ENCODE assay signal across 8 cellular contexts in the genomic region with DNA sequence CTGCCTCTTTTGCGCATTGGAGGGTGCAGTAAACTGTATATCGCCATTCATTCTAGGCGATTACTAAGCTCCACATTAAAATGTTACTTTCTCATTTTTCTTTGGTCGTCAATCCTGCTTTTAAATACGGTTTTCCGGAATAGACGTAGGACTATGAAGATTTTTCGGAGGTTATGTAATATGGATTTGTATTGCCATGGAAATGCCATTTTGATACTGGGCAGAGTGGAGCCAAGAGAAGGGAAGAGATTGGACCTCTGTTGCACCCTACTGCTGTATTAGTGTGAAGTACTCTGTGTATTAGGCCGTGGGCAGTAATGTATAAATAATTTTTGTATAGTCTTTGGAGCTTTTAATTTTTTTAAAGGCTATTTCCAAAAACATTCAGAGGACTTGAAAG. TPM values are rescaled to one million over a fixed set of nuclear protein-coding genes. Genes with fewer than 3 reads are reported as not detected.
DNase-seq lines count a peak whose midpoint lies in the region; ATAC-seq, FAIRE-seq and TF ChIP-seq lines count a peak whose summit lies in the region.

No MANE protein-coding gene starts in this region.

- CTCF ChIA-PET in AG04450 (lab: Charles Lee) (interaction anchor here (0.8 kb wide), 1 partner anchor 542 kb away, joined by 3 read pairs; no protein-coding TSS in a partner anchor), GM12878 (lab: Yijun Ruan, JAX) (interaction anchor here (0.6 to 1.8 kb wide), 8 partner anchors 12 to 978 kb away, joined by 3 to 8 read pairs (median 3); no protein-coding TSS in a partner anchor)

- H3K9ac ChIP-seq in GM12878 (ENCODE audit: control insufficient read depth, insufficient read depth, low read length): peak overlapping the region; percentile 98

- peak overlapping the region; percentile 92 for H3K27ac ChIP-seq in AG04450 (ENCODE audit: low read depth, low read length)
- H3K27ac ChIP-seq in GM12878 (ENCODE audit: control insufficient read depth, insufficient read depth): peak overlapping the region; percentile 89

- H3K27me3 Mint-ChIP-seq in HFFc6 (ENCODE audit: insufficient read depth): peaks cover 4% of the 10 kb centered on the region; the same call in 1 of the 2 replicates

- TF ChIP-seq CTCF in AG04450 (IDR thresholded peaks at IDR 0.05; ENCODE audit: low read depth, low read length) (no peak), HFFc6 (IDR thresholded peaks at IDR 0.05) (no peak), GM12878 (IDR thresholded peaks at IDR 0.05 in 2 of 3, conservative IDR thresholded peaks at IDR 0.05 in 1 of 3; ENCODE audit: control insufficient read depth in 2 of 3, extremely low read depth in 1 of 3, insufficient read depth in 1 of 3, low read depth in 3 of 3, low read length in 3 of 3) (no peak), lower leg skin (IDR thresholded peaks at IDR 0.05) (no peak)

- H3K9me3 Mint-ChIP-seq in HFFc6: no peaks in the 10 kb centered on the region

- peaks cover 27% of the 10 kb centered on the region for H3K4me1 Mint-ChIP-seq in HFFc6 (ENCODE audit: low read depth)

- TF ChIP-seq POLR2A in GM12878 (IDR thresholded peaks at IDR 0.05; ENCODE audit: low read depth, low read length): no peak
- no peak for TF ChIP-seq POLR2A in lower leg skin (IDR thresholded peaks at IDR 0.05)

- RAD21 ChIA-PET in GM12878 (lab: Charles Lee; ENCODE audit: unreplicated experiment): interaction anchor here (0.6 to 2.3 kb wide), 8 partner anchors 9 to 134 kb away, joined by 3 to 14 read pairs (median 4); a partner anchor contains a TSS

- H3K79me2 ChIP-seq in GM12878 (ENCODE audit: control insufficient read depth, insufficient read depth, low read length): peaks cover 59% of the 10 kb centered on the region

- H3K4me1 ChIP-seq in GM12878 (ENCODE audit: control insufficient read depth, insufficient read depth, low read length): 0 out of 2 replicates have a peak, but pooled peaks cover 3% of the 10 kb centered on the region

- H3K4me3 ChIP-seq in AG04450 (ENCODE audit: low read depth, low read length) (peak overlapping the region; percentile 94), GM12878 (peak overlapping the region; percentile 84), lower leg skin (ENCODE audit: low read depth, poor library complexity, severe bottlenecking) (peak overlapping the region; percentile 70)

- no peak overlapping the region for H2AFZ ChIP-seq in GM12878 (ENCODE audit: control insufficient read depth, low read depth, low read length)

- DNase-seq in AG04450 (ENCODE audit: low read depth, low spot score): no peak
- peak; percentile 41 for DNase-seq in HFFc6
- DNase-seq in GM12878 (ENCODE audit: low read depth, low spot score): no peak
- DNase-seq in lower leg skin (ENCODE audit: low spot score in 2 of 2): no peak
- DNase-seq in stimulated activated CD8-positive, alpha-beta memory T cell treated with anti-CD3 and anti-CD28 coated beads, Interleukin-4, amount 100 ng/mL, for 48 hours: no peak
- DNase-seq in stimulated activated CD4-positive, alpha-beta T cell treated with anti-CD3 and anti-CD28 coated beads, Interleukin-2, amount 100 ng/mL, for 48 hours: no peak

- no peak for FAIRE-seq in GM12878 (lab: Jason Lieb, UNC)

- TF ChIP-seq RAD21 in GM12878 (IDR thresholded peaks at IDR 0.05; ENCODE audit: insufficient read depth, low read depth, low read length): no peak

- H3K27ac Mint-ChIP-seq in HFFc6: no peak overlapping the region

- TF ChIP-seq EP300 in GM12878 (IDR thresholded peaks at IDR 0.05; ENCODE audit: borderline replicate concordance in 1 of 2, control insufficient read depth in 1 of 2, low read depth in 2 of 2, low read length in 2 of 2): no peak

- under 1% methylated on average over 9 of the region's 9 CpGs for WGBS in GM12878 (ENCODE audit: insufficient coverage, insufficient replicate concordance, low lambda C conversion rate, missing lambda C conversion rate)
- 0% methylated on average over 9 of the region's 9 CpGs for WGBS in lower leg skin, 2 donors

- POLR2A ChIA-PET in AG04450 (lab: Yijun Ruan, JAX): interaction anchor here (0.6 to 2.2 kb wide), 6 partner anchors 9 to 321 kb away, joined by 3 to 21 read pairs (median 5); a partner anchor contains a TSS
- POLR2A ChIA-PET in GM12878 (lab: Charles Lee): interaction anchor here (0.6 to 2.2 kb wide), 8 partner anchors 13 to 585 kb away, joined by 3 to 12 read pairs (median 3); a partner anchor contains a TSS

- SMC1A ChIA-PET in GM12878 (lab: Charles Lee; ENCODE audit: uncharacterized antibody, unreplicated experiment): interaction anchor here (0.8 to 2.1 kb wide), 8 partner anchors 9 to 412 kb away, joined by 3 to 16 read pairs (median 4); a partner anchor contains a TSS

- in situ Hi-C loops in GM12878 (cut with MboI): no loop called here

- ATAC-seq in GM12878 (no peak), HG02678 (IDR thresholded peaks at IDR 0.05; ENCODE audit: unreplicated experiment) (no peak), HG02852 (IDR thresholded peaks at IDR 0.05; ENCODE audit: unreplicated experiment) (no peak)

- peaks cover 0 to 5% of the 10 kb centered on the region in 2 experiments; a peak in 1 of 4 replicates for H3K36me3 ChIP-seq in GM12878 (ENCODE audit: control insufficient read depth in 2 of 2, insufficient read depth in 2 of 2, low read length in 1 of 2)

- H4K20me1 ChIP-seq in GM12878 (ENCODE audit: control insufficient read depth, insufficient read depth): no peaks in the 10 kb centered on the region; the same call in 1 of the 2 replicates

- intact Hi-C loops in GM12878 (cut with micrococcal nuclease; ENCODE audit: unreplicated experiment) (loop anchor here (2.0 to 5.0 kb wide), 2 partner anchors 42 to 77 kb away; a partner anchor contains a TSS), lower leg skin (cut with DNase I; ENCODE audit: low total_unique reads) (no loop called here)

- no peak overlapping the region for H3K4me3 Mint-ChIP-seq in HFFc6

- H3K36me3 Mint-ChIP-seq in HFFc6 (ENCODE audit: low read depth): 0 out of 2 replicates have a peak, but pooled peaks cover 4% of the 10 kb centered on the region

- H3K4me2 ChIP-seq in GM12878 (ENCODE audit: control insufficient read depth, insufficient read depth): peak overlapping the region; percentile 71

- no peaks in the 10 kb centered on the region for H3K27me3 ChIP-seq in AG04450 (ENCODE audit: control insufficient read depth, insufficient read depth, low read length)
- H3K27me3 ChIP-seq in GM12878 (replicated peaks in 1 of 2; ENCODE audit: control insufficient read depth in 2 of 2, insufficient read depth in 2 of 2, low read length in 1 of 2): no peaks in the 10 kb centered on the region

- H3K9me3 ChIP-seq in AG04450 (ENCODE audit: control insufficient read depth, insufficient read depth, low read length) (peaks cover 3% of the 10 kb centered on the region; the same call in 1 of the 2 replicates), GM12878 (replicated peaks; ENCODE audit: control insufficient read depth, insufficient read depth, low read length) (no peaks in the 10 kb centered on the region)

- BruUV-seq in GM12878 (replicated peaks; lab: Mats Ljungman, UMichigan): no TSS peak

TF ChIP-seq in GM12878, 131 proteins besides CTCF, POLR2A, EP300 and RAD21 (continues in another document):
- no peak for TF ChIP-seq BRCA1 (IDR thresholded peaks at IDR 0.05; ENCODE audit: low read depth, low read length)

RNA-seq across cellular contexts. Expression of a gene that starts 1.0 kb away (rescaled TPM):
- 48.2 and 52.4 TPM in 2 replicates for polyA plus RNA-seq in AG04450 (2011; rRNA removed)
- 27.5 and 34.8 TPM in 2 replicates for polyA minus RNA-seq in AG04450 (2011; rRNA and poly(A)+ RNA removed)
- 10 to 100 TPM; 60.2 to 71.2 (median 64.1) TPM for total RNA-seq in HFFc6 (2021; fragmentation: NEBNext Ultra II Directional; extraction: Animal tissue kit (Norgen Biotek cat#: 25700))
- total RNA-seq in GM12878 (2013; cell fraction: nucleolus; rRNA removed): 467 and 503 TPM in 2 replicates
- 43.4 and 46.0 TPM in 2 replicates for total RNA-seq in GM12878 (2014; rRNA removed)
- 70.2 and 74.2 TPM in 2 replicates for total RNA-seq in GM12878 (2014; rRNA removed; fragmentation: Illumina TruSeq; extraction: Trizol)
- total RNA-seq in GM12878 (2021): 78.3 and 84.6 TPM in 2 replicates
- polyA plus RNA-seq in GM12878 (2011; ENCODE audit: low read depth): 38.6 TPM
- polyA plus RNA-seq in GM12878 (2011; rRNA removed): 77.9 and 126 TPM in 2 replicates
- polyA plus RNA-seq in GM12878 (2011; cell fraction: cytosol; rRNA removed): 24.7 and 25.5 TPM in 2 replicates
- 228 and 235 TPM in 2 replicates for polyA plus RNA-seq in GM12878 (2011; cell fraction: nucleus; rRNA removed)
- 54.1 and 62.6 TPM in 2 replicates for polyA plus RNA-seq in GM12878 (2012)
- polyA plus RNA-seq in GM12878 (2014; fragmentation: Illumina TruSeq; extraction: Trizol): 125 and 156 TPM in 2 replicates
- 10 to 100 TPM; 64.9 to 71.2 TPM for polyA plus RNA-seq in GM12878 (2014; fragmentation: Nextera tagmentation; extraction: Ambion mirVana)
- 56.6 and 61.5 TPM in 2 replicates for polyA plus RNA-seq in GM12878 (2014; rRNA removed)
- polyA plus RNA-seq in GM12878 (2016; fragmentation: Nextera tagmentation; extraction: Ambion mirVana): 10 to 100 TPM; 74.0 to 77.4 TPM
- polyA minus RNA-seq in GM12878 (2011; rRNA and poly(A)+ RNA removed): 33.9 and 35.2 TPM in 2 replicates
- polyA minus RNA-seq in GM12878 (2011; cell fraction: cytosol; rRNA and poly(A)+ RNA removed): 18.6 and 21.2 TPM in 2 replicates
- polyA minus RNA-seq in GM12878 (2011; cell fraction: nucleus; rRNA and poly(A)+ RNA removed): 97.3 and 135 TPM in 2 replicates
- total RNA-seq in lower leg skin: 10 to 100 TPM; 29.1 to 50.4 (median 34.4) TPM

RNA-seq across cellular contexts. Expression of a gene that starts 32.4 kb away (rescaled TPM):
- polyA plus RNA-seq in AG04450 (2011; rRNA removed) (24.5 and 27.4 TPM in 2 replicates), GM12878 (2011; rRNA removed) (8.0 and 13.3 TPM in 2 replicates), GM12878 (2014; fragmentation: Illumina TruSeq; extraction: Trizol) (6.0 and 6.2 TPM in 2 replicates), GM12878 (2014; fragmentation: Nextera tagmentation; extraction: Ambion mirVana) (1 to 10 TPM; 1.2 to 1.4 TPM), GM12878 (2014; rRNA removed) (5.6 and 7.3 TPM in 2 replicates), GM12878 (2016; fragmentation: Nextera tagmentation; extraction: Ambion mirVana) (1 to 10 TPM; 7.6 to 8.9 TPM)
- 54.7 and 62.3 TPM in 2 replicates for polyA minus RNA-seq in AG04450 (2011; rRNA and poly(A)+ RNA removed)
- 10 to 100 TPM; 13.6 to 18.3 (median 15.6) TPM for total RNA-seq in HFFc6 (2021; fragmentation: NEBNext Ultra II Directional; extraction: Animal tissue kit (Norgen Biotek cat#: 25700))
- 33.4 and 34.8 TPM in 2 replicates for total RNA-seq in GM12878 (2013; cell fraction: nucleolus; rRNA removed)
- total RNA-seq in GM12878 (2014; rRNA removed) (5.5 TPM in 2 replicates), GM12878 (2014; rRNA removed; fragmentation: Illumina TruSeq; extraction: Trizol) (5.2 and 6.6 TPM in 2 replicates), GM12878 (2021) (9.6 and 10.9 TPM in 2 replicates), lower leg skin (10 to 100 TPM; 16.4 to 32.3 (median 23.2) TPM)
- polyA plus RNA-seq in GM12878 (2011; ENCODE audit: low read depth): 6.2 TPM
- 11.9 and 13.0 TPM in 2 replicates for polyA plus RNA-seq in GM12878 (2011; cell fraction: cytosol; rRNA removed)
- 22.2 and 26.7 TPM in 2 replicates for polyA plus RNA-seq in GM12878 (2011; cell fraction: nucleus; rRNA removed)
- polyA plus RNA-seq in GM12878 (2012): 7.2 and 9.7 TPM in 2 replicates
- 22.9 and 25.5 TPM in 2 replicates for polyA minus RNA-seq in GM12878 (2011; rRNA and poly(A)+ RNA removed)
- polyA minus RNA-seq in GM12878 (2011; cell fraction: cytosol; rRNA and poly(A)+ RNA removed): 5.3 and 5.8 TPM in 2 replicates
- 9.4 and 21.9 TPM in 2 replicates for polyA minus RNA-seq in GM12878 (2011; cell fraction: nucleus; rRNA and poly(A)+ RNA removed)
